ENCODE assay signal across 19 cellular contexts in genomic region chr5:151182976-151183375, GRCh38.
"Had no signal": no experiment of that assay in that cellular context is flagged by ENCODE, and none has a peak within 500 bp of the region (broad histone marks: within the 10 kb centered on the region; RNA-seq: fewer than 3 reads in every experiment).

No MANE protein-coding gene starts in this region.

- H3K4me3 ChIP-seq: cardiac muscle cell had no signal

- H3K9me3 Mint-ChIP-seq: activated naive CD8-positive, alpha-beta T cell treated with anti-CD3 and anti-CD28 coated beads for 36 hours; activated T-helper 1 cell treated with anti-CD3 and anti-CD28 coated beads, Interleukin-12 subunit alpha, Interleukin-12 subunit beta, Interleukin-2, Interleukin-4 antibody, amounts not matched to agents 30 ng/mL and 10 ng/mL and 1 ng/mL, durations not matched to agents 14 hours and 24 hours and 36 hours; T-helper 1 cell treated with Interleukin-12 subunit alpha and Interleukin-12 subunit beta and Interleukin-4 antibody, amounts not matched to agents 30 μg/mL and 1 μg/mL, for 36 hours; WTC11 had no signal

- H3K27ac Mint-ChIP-seq: activated T-helper 1 cell treated with anti-CD3 and anti-CD28 coated beads, Interleukin-12 subunit alpha, Interleukin-12 subunit beta, Interleukin-2, Interleukin-4 antibody, amounts not matched to agents 30 ng/mL and 10 ng/mL and 1 ng/mL, durations not matched to agents 14 hours and 24 hours and 36 hours; T-helper 1 cell treated with Interleukin-12 subunit alpha and Interleukin-12 subunit beta and Interleukin-4 antibody, amounts not matched to agents 30 μg/mL and 1 μg/mL, for 36 hours; WTC11 had no signal

- H3K27me3 Mint-ChIP-seq: activated naive CD8-positive, alpha-beta T cell treated with anti-CD3 and anti-CD28 coated beads for 36 hours had no signal

- ATAC-seq: activated CD8-positive, alpha-beta T cell treated with anti-CD3 and anti-CD28 coated beads, Interleukin-2, amount 10 ng/mL, durations not matched to agents 7 days and 5 days; WTC11 had no signal

- H3K36me3 ChIP-seq: brain microvascular endothelial cell had no signal

- DNase-seq: activated CD4-positive, alpha-beta T cell treated with anti-CD3 and anti-CD28 coated beads for 48 hours; activated CD4-positive, alpha-beta T cell treated with anti-CD3 and anti-CD28 coated beads, Interleukin-2, amount 50 U/mL, for 4 hours; activated CD4-positive, CD25-positive, alpha-beta regulatory T cell treated with anti-CD3 and anti-CD28 coated beads, Interleukin-2, amount 50 U/mL, for 72 hours; activated CD8-positive, alpha-beta T cell treated with anti-CD3 and anti-CD28 coated beads, Interleukin-2, amount 10 ng/mL, durations not matched to agents 7 days and 5 days; activated effector memory CD4-positive, alpha-beta T cell treated with anti-CD3 and anti-CD28 coated beads, Interleukin-2, amount 50 U/mL, for 16 hours; activated naive CD4-positive, alpha-beta T cell treated with Interleukin-2 at 50 U/mL for 16 hours; activated naive CD8-positive, alpha-beta T cell treated with anti-CD3 and anti-CD28 coated beads for 36 hours; brain microvascular endothelial cell; MM.1S; NCI-H1105; NCI-H1694 treated with DMSO at 0.1 percent for 48 hours; NCI-H510A treated with DMSO at 0.1 percent for 48 hours; PC-3; SHP77 treated with DMSO at 0.1 percent for 48 hours; T-helper 9 cell had no signal

- H3K4me3 Mint-ChIP-seq: activated CD8-positive, alpha-beta T cell treated with anti-CD3 and anti-CD28 coated beads, Interleukin-2, amount 10 ng/mL, durations not matched to agents 7 days and 5 days; activated naive CD8-positive, alpha-beta T cell treated with anti-CD3 and anti-CD28 coated beads for 36 hours; activated T-helper 1 cell treated with anti-CD3 and anti-CD28 coated beads, Interleukin-12 subunit alpha, Interleukin-12 subunit beta, Interleukin-2, Interleukin-4 antibody, amounts not matched to agents 30 ng/mL and 10 ng/mL and 1 ng/mL, durations not matched to agents 14 hours and 24 hours and 36 hours; T-helper 1 cell treated with Interleukin-12 subunit alpha and Interleukin-12 subunit beta and Interleukin-4 antibody, amounts not matched to agents 30 μg/mL and 1 μg/mL, for 36 hours; WTC11 had no signal

- H3K27ac ChIP-seq: brain microvascular endothelial cell, cardiac muscle cell had no signal

- H3K27me3 ChIP-seq: brain microvascular endothelial cell, cardiac muscle cell had no signal
